In the genomic region with DNA sequence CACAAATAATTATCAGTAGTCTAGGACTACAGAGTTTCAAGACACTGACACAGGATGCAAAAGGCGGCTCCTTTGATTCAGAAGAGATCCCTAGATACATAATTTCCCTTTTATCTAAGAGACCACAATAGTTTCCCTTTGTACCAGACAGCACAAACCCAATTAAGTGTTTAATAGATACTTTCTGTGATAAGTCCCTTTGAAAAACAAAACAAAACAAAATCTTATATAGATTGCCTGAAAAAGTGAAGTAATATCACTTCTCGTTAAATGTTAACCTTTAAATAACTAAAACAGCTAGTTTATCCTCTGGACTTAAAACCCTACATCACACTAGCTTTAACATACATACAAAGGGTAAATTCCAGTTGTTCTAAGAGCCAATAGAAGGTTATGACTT, we compare ENCODE assay signal across 25 cellular contexts. TPM values are rescaled to one million over a fixed set of nuclear protein-coding genes. Genes with fewer than 3 reads are reported as not detected.
A peak's percentile ranks its signal among the peaks of the same experiment; 100 is the strongest.
DNase-seq lines count a peak whose midpoint lies in the region; ATAC-seq, FAIRE-seq and TF ChIP-seq lines count a peak whose summit lies in the region.
"Had no signal": no experiment of that assay in that cellular context is flagged by ENCODE, and none has a peak within 500 bp of the region (broad histone marks: within the 10 kb centered on the region; RNA-seq: fewer than 3 reads in every experiment).

No MANE protein-coding gene starts in this region.

- H3K27ac ChIP-seq in astrocyte (ENCODE audit: low read depth, low read length), result no peak overlapping the region
- peak overlapping the region; percentile 1 for H3K27ac ChIP-seq in hepatocyte
- H3K27ac ChIP-seq in right lobe of liver, result peak overlapping the region in 1 of 3 donors; percentile 19
- H3K27ac ChIP-seq in dorsolateral prefrontal cortex, result peak overlapping the region in 11 of 59 donors; percentile 2 to 40 (median 22)
- H3K27ac ChIP-seq: BLaER1 had no signal

- H3K4me2 ChIP-seq in astrocyte (ENCODE audit: low read length) (no peak overlapping the region), hepatocyte (peak overlapping the region; percentile 48)
- H3K4me2 ChIP-seq: BLaER1 had no signal

- H3K9me3 Mint-ChIP-seq in astrocyte (ENCODE audit: unreplicated experiment), result peaks cover 4% of the 10 kb centered on the region

- no peak for TF ChIP-seq CTCF in astrocyte (IDR thresholded peaks at IDR 0.05; ENCODE audit: insufficient read depth, low read depth, low read length)
- TF ChIP-seq CTCF in hepatocyte (IDR thresholded peaks at IDR 0.05; ENCODE audit: poor library complexity), result no peak
- no peak for TF ChIP-seq CTCF in right lobe of liver (IDR thresholded peaks at IDR 0.05)
- no peak for TF ChIP-seq CTCF in dorsolateral prefrontal cortex (IDR thresholded peaks at IDR 0.05 in 54 of 56, conservative IDR thresholded peaks at IDR 0.05 in 2 of 56; ENCODE audit: low read depth in 1 of 56, partially characterized antibody in 56 of 56)

- peaks cover 74% of the 10 kb centered on the region for H3K79me2 ChIP-seq in astrocyte (ENCODE audit: insufficient read depth, low read length)
- peaks cover 80% of the 10 kb centered on the region for H3K79me2 ChIP-seq in hepatocyte

- peaks cover 21% of the 10 kb centered on the region for H3K4me1 ChIP-seq in astrocyte (ENCODE audit: insufficient read depth, low read length)
- peaks cover 16% of the 10 kb centered on the region for H3K4me1 ChIP-seq in hepatocyte (ENCODE audit: insufficient read depth)
- peaks cover 0 to 6% (median 0%) of the 10 kb centered on the region in 4 donors for H3K4me1 ChIP-seq in right lobe of liver
- H3K4me1 ChIP-seq: BE2C had no signal

- no peak overlapping the region for H3K9ac ChIP-seq in astrocyte (ENCODE audit: low read length)
- H3K9ac ChIP-seq: BLaER1 had no signal

- peaks cover 43% of the 10 kb centered on the region for H3K4me1 Mint-ChIP-seq in astrocyte (ENCODE audit: low read depth, unreplicated experiment)
- H3K4me1 Mint-ChIP-seq: CD4-positive, alpha-beta memory T cell; CD4-positive, CD25-positive, alpha-beta regulatory T cell; CD8-positive, alpha-beta memory T cell had no signal

- H3K36me3 Mint-ChIP-seq in astrocyte (ENCODE audit: low read depth, unreplicated experiment), result peaks cover 19% of the 10 kb centered on the region
- H3K36me3 Mint-ChIP-seq: CD14-positive monocyte; CD4-positive, alpha-beta memory T cell; CD4-positive, CD25-positive, alpha-beta regulatory T cell; CD8-positive, alpha-beta memory T cell had no signal

- H3K36me3 ChIP-seq in astrocyte (ENCODE audit: insufficient read depth, low read length) (no peaks in the 10 kb centered on the region), hepatocyte (replicated peaks; ENCODE audit: insufficient read depth, low read depth) (no peaks in the 10 kb centered on the region), right lobe of liver (no peaks in the 10 kb centered on the region)
- H3K36me3 ChIP-seq: BE2C, BLaER1 had no signal

- no peaks in the 10 kb centered on the region for H3K9me2 ChIP-seq in hepatocyte (replicated peaks; ENCODE audit: insufficient read depth)

- H2AFZ ChIP-seq in astrocyte (ENCODE audit: low read depth, low read length) (no peak overlapping the region), hepatocyte (no peak overlapping the region)

- H3K27me3 ChIP-seq in astrocyte (ENCODE audit: insufficient read depth, low read length) (no peaks in the 10 kb centered on the region), hepatocyte (no peaks in the 10 kb centered on the region), right lobe of liver (no peaks in the 10 kb centered on the region), dorsolateral prefrontal cortex (no peaks in the 10 kb centered on the region)
- H3K27me3 ChIP-seq: BE2C, BLaER1 had no signal

- intact Hi-C loops in right lobe of liver (cut with DNase I) (no loop called here), dorsolateral prefrontal cortex (cut with DNase I) (no loop called here)

- no peak for TF ChIP-seq POLR2A in right lobe of liver (IDR thresholded peaks at IDR 0.05)

- FAIRE-seq in astrocyte (lab: Jason Lieb, UNC), result no peak
- FAIRE-seq: A204.1, G401.6, GM12891, GM19239 had no signal

- peak overlapping the region; percentile 72 for H3K27ac Mint-ChIP-seq in astrocyte (ENCODE audit: unreplicated experiment)
- H3K27ac Mint-ChIP-seq: CD14-positive monocyte; CD4-positive, alpha-beta memory T cell; CD4-positive, CD25-positive, alpha-beta regulatory T cell; CD8-positive, alpha-beta memory T cell had no signal

- WGBS in hepatocyte (ENCODE audit: low lambda C conversion rate, missing lambda C conversion rate), result 64% methylated on average over 2 of the region's 2 CpGs
- WGBS in right lobe of liver (ENCODE audit: insufficient coverage, low coverage, low lambda C conversion rate, missing lambda C conversion rate), result 54% methylated on average over 2 of the region's 2 CpGs

- H3K9me3 ChIP-seq in astrocyte (ENCODE audit: insufficient read depth, low read depth, low read length), result no peaks in the 10 kb centered on the region
- no peaks in the 10 kb centered on the region for H3K9me3 ChIP-seq in hepatocyte (ENCODE audit: low read depth)
- no peaks in the 10 kb centered on the region for H3K9me3 ChIP-seq in right lobe of liver
- H3K9me3 ChIP-seq: BE2C had no signal

- no peak overlapping the region for H3K4me3 Mint-ChIP-seq in astrocyte (ENCODE audit: unreplicated experiment)
- H3K4me3 Mint-ChIP-seq: CD14-positive monocyte; CD4-positive, alpha-beta memory T cell; CD4-positive, CD25-positive, alpha-beta regulatory T cell; CD8-positive, alpha-beta memory T cell had no signal

- peak in 3 of 4 donors; percentile 46 to 57 (median 54) for ATAC-seq in right lobe of liver

- H3K4me3 ChIP-seq in astrocyte (ENCODE audit: insufficient read depth, low read depth, low read length), result no peak overlapping the region
- H3K4me3 ChIP-seq in hepatocyte, result no peak overlapping the region
- H3K4me3 ChIP-seq in right lobe of liver, result no peak overlapping the region
- H3K4me3 ChIP-seq in dorsolateral prefrontal cortex, result no peak overlapping the region
- H3K4me3 ChIP-seq: BLaER1 had no signal

- H3K27me3 Mint-ChIP-seq in astrocyte (ENCODE audit: low read depth, unreplicated experiment), result no peaks in the 10 kb centered on the region
- H3K27me3 Mint-ChIP-seq: CD8-positive, alpha-beta memory T cell had no signal

- DNase-seq in astrocyte (ENCODE audit: low read depth) (no peak), hepatocyte (ENCODE audit: low spot score) (no peak), right lobe of liver (no peak), dorsolateral prefrontal cortex (no peak), retina (no peak), NCI-H146 (lab: John Stamatoyannopoulos, UW) (no peak)
- DNase-seq: 8988T; ACHN; BE2C; C1 segment of cervical spinal cord; CD4-positive, alpha-beta memory T cell; CD4-positive, CD25-positive, alpha-beta regulatory T cell; CD8-positive, alpha-beta memory T cell; COR-L47; DMS 273 treated with DMSO at 0.1 percent for 48 hours; DMS153; DMS53; DMS79 treated with DMSO at 0.1 percent for 48 hours; GF-D8 had no signal

- peaks cover 18% of the 10 kb centered on the region for H4K20me1 ChIP-seq in astrocyte (ENCODE audit: insufficient read depth, low read length)
- no peaks in the 10 kb centered on the region for H4K20me1 ChIP-seq in hepatocyte (ENCODE audit: insufficient read depth, poor library complexity, severe bottlenecking)
- H4K20me1 ChIP-seq: BLaER1 had no signal

RNA-seq across cellular contexts. Expression of gene APBB2, which starts 49.9 kb away (rescaled TPM):
- total RNA-seq in astrocyte, result 172 and 173 TPM in 2 replicates
- 47.5 and 50.1 TPM in 2 replicates for total RNA-seq in hepatocyte
- polyA plus RNA-seq in hepatocyte, result 23.4 and 28.1 TPM in 2 replicates
- total RNA-seq in right lobe of liver, result 10 to 100 TPM; 14.1 to 27.9 (median 25.1) TPM
- 100 to 1,000 TPM in 78 of 120 experiments, 10 to 100 TPM in 42; 71.7 to 260 (median 112) TPM for total RNA-seq in dorsolateral prefrontal cortex
- total RNA-seq: CD4-positive, CD25-positive, alpha-beta regulatory T cell had no signal
- polyA plus RNA-seq: CD4-positive, alpha-beta memory T cell; CD4-positive, CD25-positive, alpha-beta regulatory T cell; CD8-positive, alpha-beta memory T cell had no signal
